8 cellular contexts compared by ENCODE assay signal in genomic region chr11:10303558-10304363, GRCh38. TPM values are rescaled to one million over a fixed set of nuclear protein-coding genes. Genes with fewer than 3 reads are reported as not detected.
A peak's percentile ranks its signal among the peaks of the same experiment; 100 is the strongest.
DNase-seq lines count a peak whose midpoint lies in the region; ATAC-seq, FAIRE-seq and TF ChIP-seq lines count a peak whose summit lies in the region.

No MANE protein-coding gene starts in this region.

- intact Hi-C loops in aorta (cut with DNase I): loop anchor here (2.0 to 10.0 kb wide), 4 partner anchors 81 to 545 kb away; no protein-coding TSS in a partner anchor

- H3K9ac ChIP-seq in MM.1S (ENCODE audit: low read length): peak overlapping the region; percentile 97
- H3K9ac ChIP-seq in muscle layer of colon (ENCODE audit: low read length): peak overlapping the region; percentile 98

- 21 to 26% methylated on average over 28 to 29 of the region's 29 CpGs for WGBS in aorta, 2 donors

- H3K4me1 ChIP-seq in MM.1S (ENCODE audit: low read length) (peaks cover 7% of the 10 kb centered on the region), muscle layer of colon (ENCODE audit: insufficient read depth, low read length) (peaks cover 29% of the 10 kb centered on the region), aorta (ENCODE audit: control insufficient read depth in 1 of 2, insufficient read depth in 2 of 2, low read length in 2 of 2) (no peaks in the 10 kb centered on the region)

- H3K27me3 ChIP-seq in MM.1S (replicated peaks; ENCODE audit: insufficient read depth, low read length): no peaks in the 10 kb centered on the region
- H3K27me3 ChIP-seq in muscle layer of colon (ENCODE audit: control insufficient read depth in 1 of 2, insufficient read depth in 2 of 2, low read length in 2 of 2): no peaks in the 10 kb centered on the region
- no peaks in the 10 kb centered on the region for H3K27me3 ChIP-seq in aorta (ENCODE audit: control insufficient read depth in 1 of 2, insufficient read depth in 2 of 2, low read length in 1 of 2)

- peak overlapping the region; percentile 96 for H3K4me3 ChIP-seq in MM.1S (ENCODE audit: low read length)
- peak overlapping the region; percentile 78 to 85 for H3K4me3 ChIP-seq in muscle layer of colon (ENCODE audit: low read depth in 1 of 2, low read length in 2 of 2)
- H3K4me3 ChIP-seq in aorta (ENCODE audit: low read length in 2 of 2): peak overlapping the region; percentile 50 to 82

- peak overlapping the region; percentile 60 for H2AFZ ChIP-seq in MM.1S (ENCODE audit: low read length)

- no peak for TF ChIP-seq CTCF in MM.1S (IDR thresholded peaks at IDR 0.05; ENCODE audit: low read length)

- H3K36me3 ChIP-seq in MM.1S (replicated peaks; ENCODE audit: insufficient read depth, low read length) (peaks cover 17% of the 10 kb centered on the region), muscle layer of colon (ENCODE audit: insufficient read depth, low read length) (no peaks in the 10 kb centered on the region), aorta (ENCODE audit: control insufficient read depth in 1 of 2, insufficient read depth in 2 of 2, low read length in 1 of 2) (no peaks in the 10 kb centered on the region)

- no peak for TF ChIP-seq POLR2A in erythroblast (IDR thresholded peaks at IDR 0.05; ENCODE audit: low read length)

- H4K20me1 ChIP-seq in MM.1S (ENCODE audit: insufficient read depth, low read length): 0 out of 2 replicates have a peak, but pooled peaks cover 7% of the 10 kb centered on the region

- H3K9me2 ChIP-seq in MM.1S (replicated peaks; ENCODE audit: insufficient read depth, low read length): no peaks in the 10 kb centered on the region

- no peak for ATAC-seq in aorta (ENCODE audit: low FRiP score)
- no peak for ATAC-seq in HG02610 (IDR thresholded peaks at IDR 0.05; ENCODE audit: unreplicated experiment)
- ATAC-seq in GM19463 (IDR thresholded peaks at IDR 0.05; ENCODE audit: unreplicated experiment): no peak

- H3K27ac ChIP-seq in MM.1S (ENCODE audit: low read length) (peak overlapping the region; percentile 97), muscle layer of colon (ENCODE audit: low read depth, low read length) (peak overlapping the region; percentile 94), aorta (ENCODE audit: low read depth in 1 of 2, low read length in 2 of 2) (peak overlapping the region in 1 of 2 donors; percentile 1)

- H3K79me2 ChIP-seq in MM.1S (ENCODE audit: low read length): peaks cover 65% of the 10 kb centered on the region

- DNase-seq in MM.1S (peak; percentile 59), erythroblast (lab: John Stamatoyannopoulos, UW) (peak; percentile 31 to 70), aorta (peak; percentile 64 to 81)
- peak; percentile 31 to 33 for DNase-seq in activated CD4-positive, alpha-beta T cell treated with anti-CD3 and anti-CD28 coated beads for 4 hours

- peak; percentile 98 for FAIRE-seq in G401.6 (lab: Jason Lieb, UNC)

- H3K4me2 ChIP-seq in MM.1S (ENCODE audit: low read depth, low read length): peak overlapping the region; percentile 95

- H3F3A ChIP-seq in MM.1S (ENCODE audit: insufficient read depth, low read length): peaks cover 66% of the 10 kb centered on the region

- H3K9me3 ChIP-seq in MM.1S (replicated peaks; ENCODE audit: insufficient read depth, low read length) (no peaks in the 10 kb centered on the region), muscle layer of colon (ENCODE audit: low read length) (no peaks in the 10 kb centered on the region), aorta (ENCODE audit: control insufficient read depth, low read length) (no peaks in the 10 kb centered on the region)

RNA-seq across cellular contexts. Expression of gene ADM, which starts 1.1 kb away (rescaled TPM):
- 10 to 100 TPM; 31.9 to 76.1 TPM for total RNA-seq in aorta
- polyA plus RNA-seq in aorta: 1 to 10 TPM; 1.5 to 3.1 TPM

RNA-seq across cellular contexts. Expression of gene SBF2, which starts 9.7 kb away (rescaled TPM):
- 10 to 100 TPM; 76.8 to 82.0 TPM for total RNA-seq in aorta
- polyA plus RNA-seq in aorta: 10 to 100 TPM in 1 of 2 donors, 1 to 10 TPM in 1; 6.4 to 18.3 TPM
